22 cellular contexts compared by ENCODE assay signal in genomic region chr14:35250319-35250718, GRCh38. TPM values are rescaled to one million over a fixed set of nuclear protein-coding genes. Genes with fewer than 3 reads are reported as not detected.
A peak's percentile ranks its signal among the peaks of the same experiment; 100 is the strongest.
DNase-seq lines count a peak whose midpoint lies in the region; ATAC-seq, FAIRE-seq and TF ChIP-seq lines count a peak whose summit lies in the region.
"Had no signal": no experiment of that assay in that cellular context is flagged by ENCODE, and none has a peak within 500 bp of the region (broad histone marks: within the 10 kb centered on the region; RNA-seq: fewer than 3 reads in every experiment).

No MANE protein-coding gene starts in this region.

- FAIRE-seq in endothelial cell of umbilical vein (lab: Jason Lieb, UNC) = no peak
- FAIRE-seq: A204.1, GM12891, GM18507, H1 had no signal

- intact Hi-C loops in endothelial cell of umbilical vein (cut with micrococcal nuclease) = no loop called here

- H3K27me3 ChIP-seq in DND-41 (ENCODE audit: insufficient read depth, low read length, poor library complexity) (no peaks in the 10 kb centered on the region), Loucy (ENCODE audit: insufficient read depth, low read length, poor library complexity, severe bottlenecking) (no peaks in the 10 kb centered on the region), endothelial cell of umbilical vein (ENCODE audit: control insufficient read depth in 2 of 2, insufficient read depth in 2 of 2, low read length in 2 of 2) (no peaks in the 10 kb centered on the region), SK-N-SH (ENCODE audit: insufficient read depth) (no peaks in the 10 kb centered on the region)
- H3K27me3 ChIP-seq: BLaER1 had no signal

- H3K4me1 ChIP-seq in DND-41 (ENCODE audit: insufficient read depth, low read length) (no peaks in the 10 kb centered on the region), Loucy (ENCODE audit: insufficient read depth, low read length, poor library complexity, severe bottlenecking) (peaks cover 17% of the 10 kb centered on the region), endothelial cell of umbilical vein (ENCODE audit: control insufficient read depth, extremely low read depth, insufficient read depth, low read length) (no peaks in the 10 kb centered on the region), SK-N-SH (ENCODE audit: control insufficient read depth in 1 of 2, insufficient read depth in 2 of 2, low read depth in 1 of 2, low read length in 1 of 2) (no peaks in the 10 kb centered on the region)
- H3K4me1 ChIP-seq: Caco-2 had no signal

- TF ChIP-seq POLR2A in endothelial cell of umbilical vein (IDR thresholded peaks at IDR 0.05; ENCODE audit: low read depth, low read length) = no peak

- DNase-seq in DND-41 (no peak), endothelial cell of umbilical vein (ENCODE audit: low read depth, low spot score) (peak; percentile 7), SK-N-SH (no peak)
- DNase-seq: Caco-2; CD4-positive, CD25-positive, alpha-beta regulatory T cell; CD8-positive, alpha-beta T cell; DMS153; EL; GF-D8; GM23248; H7; HCEC 1CT had no signal

- dilution Hi-C loops in endothelial cell of umbilical vein (cut with MboI; ENCODE audit: extremely low pct_ligation_motif_present, low sequenced_read_pairs) = no loop called here

- no peaks in the 10 kb centered on the region for H3K9me1 ChIP-seq in endothelial cell of umbilical vein (replicated peaks; ENCODE audit: control insufficient read depth, extremely low read depth, insufficient read depth, low read length)

- H3K79me2 ChIP-seq in DND-41 (ENCODE audit: insufficient read depth, low read length) (no peaks in the 10 kb centered on the region), Loucy (ENCODE audit: insufficient read depth, low read length) (no peaks in the 10 kb centered on the region), endothelial cell of umbilical vein (ENCODE audit: control insufficient read depth, insufficient read depth, low read length) (no peaks in the 10 kb centered on the region), SK-N-SH (ENCODE audit: insufficient read depth) (no peaks in the 10 kb centered on the region)

- WGBS in SK-N-SH (ENCODE audit: low lambda C conversion rate) = 82% methylated on average over 4 of the region's 4 CpGs

- H3K36me3 ChIP-seq in DND-41 (ENCODE audit: insufficient read depth, low read length) (no peaks in the 10 kb centered on the region; the same call in 1 of the 2 replicates), Loucy (ENCODE audit: insufficient read depth, low read length) (peaks cover 3% of the 10 kb centered on the region; the same call in 1 of the 2 replicates), endothelial cell of umbilical vein (ENCODE audit: control insufficient read depth in 2 of 2, extremely low read depth in 1 of 2, insufficient read depth in 2 of 2, low read length in 2 of 2) (no peaks in the 10 kb centered on the region), SK-N-SH (replicated peaks in 1 of 2; ENCODE audit: control insufficient read depth in 1 of 2, insufficient read depth in 2 of 2, low read length in 1 of 2) (no peaks in the 10 kb centered on the region)

- POLR2A ChIA-PET in endothelial cell of umbilical vein (lab: Charles Lee) = no interaction called here
- POLR2A ChIA-PET in SK-N-SH (lab: Yijun Ruan, JAX) = no interaction called here

- no peak for TF ChIP-seq RAD21 in SK-N-SH (IDR thresholded peaks at IDR 0.05; ENCODE audit: low read length)

- TF ChIP-seq EP300 in SK-N-SH (IDR thresholded peaks at IDR 0.05; ENCODE audit: borderline replicate concordance in 1 of 2, low read depth in 1 of 2, low read length in 1 of 2) = no peak

- H2AFZ ChIP-seq in DND-41 (ENCODE audit: low read depth, low read length) (no peak overlapping the region), Loucy (ENCODE audit: low read length) (no peak overlapping the region), endothelial cell of umbilical vein (ENCODE audit: low read depth, low read length) (no peak overlapping the region), SK-N-SH (ENCODE audit: low read depth) (no peak overlapping the region)
- H2AFZ ChIP-seq: GM23248 had no signal

- H3K9me2 ChIP-seq in Loucy (replicated peaks; ENCODE audit: low read depth, low read length) (no peaks in the 10 kb centered on the region), SK-N-SH (no peaks in the 10 kb centered on the region)

- H4K20me1 ChIP-seq in DND-41 (ENCODE audit: insufficient read depth, low read length) (no peaks in the 10 kb centered on the region), Loucy (ENCODE audit: insufficient read depth, low read length, poor library complexity, severe bottlenecking) (no peaks in the 10 kb centered on the region), endothelial cell of umbilical vein (replicated peaks; ENCODE audit: control insufficient read depth, extremely low read depth, insufficient read depth, low read length) (no peaks in the 10 kb centered on the region), SK-N-SH (ENCODE audit: insufficient read depth) (no peaks in the 10 kb centered on the region)
- H4K20me1 ChIP-seq: BLaER1 had no signal

- H3K27ac ChIP-seq in DND-41 (ENCODE audit: low read length) (peak overlapping the region; percentile 21), endothelial cell of umbilical vein (ENCODE audit: insufficient read depth, low read depth, low read length) (no peak overlapping the region), SK-N-SH (ENCODE audit: low read depth in 2 of 2, low read length in 1 of 2) (no peak overlapping the region)
- H3K27ac ChIP-seq: 22Rv1, BLaER1, C4-2B, GM23248 had no signal

- H3K4me2 ChIP-seq in DND-41 (ENCODE audit: insufficient read depth, low read length) (no peak overlapping the region), Loucy (ENCODE audit: low read depth, low read length, poor library complexity, severe bottlenecking) (peak overlapping the region; percentile 30), endothelial cell of umbilical vein (ENCODE audit: insufficient read depth, low read length) (no peak overlapping the region), SK-N-SH (no peak overlapping the region)
- H3K4me2 ChIP-seq: BLaER1 had no signal

- ATAC-seq in DND-41 (ENCODE audit: insufficient read depth, low read depth) (no peak), GM19467 (IDR thresholded peaks at IDR 0.05; ENCODE audit: unreplicated experiment) (no peak), GM21723 (IDR thresholded peaks at IDR 0.05; ENCODE audit: unreplicated experiment) (no peak)
- ATAC-seq: CD8-positive, alpha-beta T cell had no signal

- TF ChIP-seq CTCF in DND-41 (IDR thresholded peaks at IDR 0.05; ENCODE audit: borderline replicate concordance, extremely low read depth, low read length, poor library complexity, severe bottlenecking) (no peak), Loucy (conservative IDR thresholded peaks at IDR 0.05; ENCODE audit: low read length) (no peak), endothelial cell of umbilical vein (IDR thresholded peaks at IDR 0.05; ENCODE audit: extremely low read depth in 1 of 2, insufficient read depth in 1 of 2, low read depth in 1 of 2, low read length in 2 of 2) (no peak), SK-N-SH (IDR thresholded peaks at IDR 0.05) (no peak)

- H3K4me3 ChIP-seq in DND-41 (ENCODE audit: low read depth in 1 of 2, low read length in 2 of 2) = no peak overlapping the region
- H3K4me3 ChIP-seq in Loucy (ENCODE audit: low read length, poor library complexity, severe bottlenecking) = no peak overlapping the region
- H3K4me3 ChIP-seq in endothelial cell of umbilical vein (replicated peaks in 1 of 3; ENCODE audit: insufficient read depth in 1 of 3, low read depth in 1 of 3, low read length in 3 of 3) = no peak overlapping the region
- H3K4me3 ChIP-seq in SK-N-SH (ENCODE audit: low read depth in 2 of 2, low read length in 1 of 2) = no peak overlapping the region
- H3K4me3 ChIP-seq: BLaER1, GM23248 had no signal

- H3K9ac ChIP-seq in DND-41 (ENCODE audit: low read depth, low read length) (no peak overlapping the region), Loucy (ENCODE audit: low read depth, low read length, poor library complexity, severe bottlenecking) (no peak overlapping the region), endothelial cell of umbilical vein (replicated peaks; ENCODE audit: extremely low read depth, insufficient read depth, low read length) (no peak overlapping the region), SK-N-SH (no peak overlapping the region)
- H3K9ac ChIP-seq: BLaER1, GM23248 had no signal

- no TSS peak for BruUV-seq in endothelial cell of umbilical vein (replicated peaks; lab: Mats Ljungman, UMichigan)

- H3F3A ChIP-seq in Loucy (ENCODE audit: low read depth) = no peaks in the 10 kb centered on the region
- H3F3A ChIP-seq in SK-N-SH (replicated peaks; ENCODE audit: insufficient read depth) = no peaks in the 10 kb centered on the region

- CTCF ChIA-PET in endothelial cell of umbilical vein (lab: Charles Lee) = interaction anchor here (1.0 to 1.3 kb wide), 3 partner anchors 19 to 35 kb away, joined by 4 read pairs; no protein-coding TSS in a partner anchor
- CTCF ChIA-PET in SK-N-SH (lab: Yijun Ruan, JAX) = interaction anchor here (0.6 to 1.2 kb wide), 4 partner anchors 15 to 652 kb away, joined by 3 to 4 read pairs (median 3); no protein-coding TSS in a partner anchor

- H3K9me3 ChIP-seq in DND-41 (ENCODE audit: insufficient read depth, low read length, severe bottlenecking) (no peaks in the 10 kb centered on the region), Loucy (ENCODE audit: insufficient read depth, low read depth, low read length) (no peaks in the 10 kb centered on the region), endothelial cell of umbilical vein (replicated peaks; ENCODE audit: control insufficient read depth, insufficient read depth, low read length) (no peaks in the 10 kb centered on the region), SK-N-SH (no peaks in the 10 kb centered on the region)
- H3K9me3 ChIP-seq: BLaER1, Caco-2 had no signal

TF ChIP-seq in endothelial cell of umbilical vein, 7 proteins besides CTCF, POLR2A, EP300 and RAD21 (continues in another document):
- TF ChIP-seq EZH2 (IDR thresholded peaks at IDR 0.05; ENCODE audit: borderline replicate concordance, low read depth, low read length, severe bottlenecking) = no peak

TF ChIP-seq in SK-N-SH, 30 proteins besides CTCF, POLR2A, EP300 and RAD21 (continues in another document):
- TF ChIP-seq ELF1 (IDR thresholded peaks at IDR 0.05) = no peak

RNA-seq across cellular contexts. Expression of gene PSMA6, which starts 41.9 kb away (rescaled TPM):
- total RNA-seq in endothelial cell of umbilical vein = 195 and 197 TPM in 2 replicates
- polyA plus RNA-seq in endothelial cell of umbilical vein = 130 and 170 TPM in 2 replicates
- polyA plus RNA-seq in endothelial cell of umbilical vein (2011; cell fraction: cytosol; rRNA removed) = 210 and 228 TPM in 2 replicates
- 112 and 131 TPM in 2 replicates for polyA plus RNA-seq in endothelial cell of umbilical vein (2011; cell fraction: nucleus; rRNA removed)
- 191 and 291 TPM in 2 replicates for polyA plus RNA-seq in endothelial cell of umbilical vein (2012)
- 77.7 and 97.9 TPM in 2 replicates for polyA minus RNA-seq in endothelial cell of umbilical vein
- polyA minus RNA-seq in endothelial cell of umbilical vein (2011; cell fraction: cytosol; rRNA and poly(A)+ RNA removed) = 109 TPM
- 38.7 and 40.8 TPM in 2 replicates for polyA minus RNA-seq in endothelial cell of umbilical vein (2011; cell fraction: nucleus; rRNA and poly(A)+ RNA removed)
- polyA plus RNA-seq in SK-N-SH (2012; rRNA removed) = 174 and 227 TPM in 2 replicates
- 237 and 272 TPM in 2 replicates for polyA plus RNA-seq in SK-N-SH (2012; cell fraction: cytosol; rRNA removed)
- 74.5 and 150 TPM in 2 replicates for polyA plus RNA-seq in SK-N-SH (2012; cell fraction: nucleus; rRNA removed)
